ENCODE assay signal across 13 cellular contexts in the genomic region with DNA sequence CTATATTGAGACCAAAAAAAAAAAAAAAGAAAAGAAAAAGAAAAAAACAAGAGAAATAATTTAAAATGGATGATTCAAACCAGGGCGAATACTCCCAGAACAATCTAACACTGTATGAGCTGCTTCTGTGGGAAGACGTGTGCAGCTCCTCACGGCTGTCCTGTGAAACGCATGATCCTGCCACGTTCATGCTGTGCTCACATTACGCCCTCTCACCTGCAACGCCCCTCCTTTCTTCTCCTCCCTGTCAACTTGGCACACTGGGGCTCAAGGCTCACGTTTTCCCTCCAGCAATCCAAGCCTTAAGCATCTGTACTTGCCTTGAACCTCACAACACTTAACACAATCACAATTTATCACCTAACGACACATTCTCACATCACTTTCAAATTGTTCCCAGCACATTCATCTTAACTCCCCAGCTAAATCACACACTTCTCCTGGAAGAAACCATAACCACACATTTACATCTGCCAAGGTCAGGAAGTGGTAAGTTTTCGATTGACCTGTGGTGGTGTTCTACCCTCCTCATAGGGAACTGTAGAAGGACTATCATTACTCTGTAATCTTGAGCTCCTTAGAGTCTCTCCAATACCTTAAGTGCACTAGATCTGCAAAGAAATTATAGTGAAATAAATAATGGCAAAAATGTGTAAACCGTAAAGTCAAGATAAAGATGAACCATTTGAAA. TPM values are rescaled to one million over a fixed set of nuclear protein-coding genes. Genes with fewer than 3 reads are reported as not detected.
DNase-seq lines count a peak whose midpoint lies in the region; ATAC-seq lines count a peak whose summit lies in the region.
"Had no signal": no experiment of that assay in that cellular context is flagged by ENCODE, and none has a peak within 500 bp of the region (broad histone marks: within the 10 kb centered on the region; RNA-seq: fewer than 3 reads in every experiment).

No MANE protein-coding gene starts in this region.

- H3K4me1 Mint-ChIP-seq in activated naive CD8-positive, alpha-beta T cell treated with anti-CD3 and anti-CD28 coated beads, Interleukin-2, amount 10 ng/mL, durations not matched to agents 7 days and 5 days: peaks cover 43% of the 10 kb centered on the region

- H3K27ac ChIP-seq in right cardiac atrium (ENCODE audit: low read length): peak overlapping the region; percentile 28
- H3K27ac ChIP-seq in GM23248: no peak overlapping the region
- H3K27ac ChIP-seq: esophagus muscularis mucosa, parathyroid adenoma had no signal

- peak overlapping the region; percentile 2 for H3K27ac Mint-ChIP-seq in activated naive CD8-positive, alpha-beta T cell treated with anti-CD3 and anti-CD28 coated beads, Interleukin-2, amount 10 ng/mL, durations not matched to agents 7 days and 5 days
- H3K27ac Mint-ChIP-seq: memory B cell had no signal

- H3K4me1 ChIP-seq in right cardiac atrium (ENCODE audit: control insufficient read depth, insufficient read depth, low read length) (no peaks in the 10 kb centered on the region), GM23248 (ENCODE audit: insufficient read depth) (no peaks in the 10 kb centered on the region)
- H3K4me1 ChIP-seq: parathyroid adenoma had no signal

- H3K4me3 ChIP-seq in right cardiac atrium (ENCODE audit: low read length) (no peak overlapping the region), GM23248 (no peak overlapping the region)
- H3K4me3 ChIP-seq: esophagus muscularis mucosa had no signal

- peak overlapping the region; percentile 63 for H3K4me3 Mint-ChIP-seq in activated naive CD8-positive, alpha-beta T cell treated with anti-CD3 and anti-CD28 coated beads, Interleukin-2, amount 10 ng/mL, durations not matched to agents 7 days and 5 days
- H3K4me3 Mint-ChIP-seq: memory B cell had no signal

- intact Hi-C loops in right cardiac atrium (cut with DNase I): loop anchor here in 1 of 4 donors (10.0 kb wide), 2 partner anchors 87 to 397 kb away; no protein-coding TSS in a partner anchor
- intact Hi-C loops in cardiac septum (cut with DNase I): loop anchor here (2.0 kb wide), 1 partner anchor 99 kb away; the partner anchor contains the start of gene TAF1C

- H3K79me2 ChIP-seq in GM23248 (ENCODE audit: insufficient read depth): no peaks in the 10 kb centered on the region

- POLR2A ChIA-PET in activated naive CD8-positive, alpha-beta T cell treated with anti-CD3 and anti-CD28 coated beads, Interleukin-2, amount 10 ng/mL, durations not matched to agents 7 days and 5 days (lab: Charles Lee): interaction anchor here (1.2 to 2.1 kb wide), 3 partner anchors 29 to 102 kb away, joined by 3 to 16 read pairs (median 6); partner anchors contain the start of genes MBTPS1 and TAF1C

- DNase-seq in right cardiac atrium (peak in 2 of 3 donors; percentile 26 to 32), cardiac septum (ENCODE audit: low spot score) (no peak), NCI-H2227 (lab: John Stamatoyannopoulos, UW; ENCODE audit: unreplicated experiment) (peak; percentile 46), NCI-H2081 (lab: John Stamatoyannopoulos, UW) (no peak), GM23248 (no peak)
- no peak for DNase-seq in activated naive CD8-positive, alpha-beta T cell treated with anti-CD3 and anti-CD28 coated beads, Interleukin-2, amount 10 ng/mL, durations not matched to agents 7 days and 5 days
- DNase-seq: activated gamma-delta T cell treated with Interleukin-2 at 50 U/mL for 16 hours had no signal

- H3K36me3 ChIP-seq in GM23248 (ENCODE audit: low read depth): peaks cover 41% of the 10 kb centered on the region

- H3K27me3 ChIP-seq in right cardiac atrium (ENCODE audit: control insufficient read depth, insufficient read depth): no peaks in the 10 kb centered on the region
- H3K27me3 ChIP-seq in GM23248 (replicated peaks; ENCODE audit: insufficient read depth): no peaks in the 10 kb centered on the region
- H3K27me3 ChIP-seq: esophagus muscularis mucosa had no signal

- H3K27me3 Mint-ChIP-seq in activated naive CD8-positive, alpha-beta T cell treated with anti-CD3 and anti-CD28 coated beads, Interleukin-2, amount 10 ng/mL, durations not matched to agents 7 days and 5 days: no peaks in the 10 kb centered on the region
- H3K27me3 Mint-ChIP-seq: memory B cell had no signal

- H3K9me3 Mint-ChIP-seq in activated naive CD8-positive, alpha-beta T cell treated with anti-CD3 and anti-CD28 coated beads, Interleukin-2, amount 10 ng/mL, durations not matched to agents 7 days and 5 days: no peaks in the 10 kb centered on the region
- H3K9me3 Mint-ChIP-seq: memory B cell had no signal

- no peaks in the 10 kb centered on the region for H3K9me2 ChIP-seq in GM23248 (ENCODE audit: insufficient read depth)

- H3K36me3 Mint-ChIP-seq in activated naive CD8-positive, alpha-beta T cell treated with anti-CD3 and anti-CD28 coated beads, Interleukin-2, amount 10 ng/mL, durations not matched to agents 7 days and 5 days: peaks cover 31% of the 10 kb centered on the region

- H3F3A ChIP-seq in GM23248 (ENCODE audit: insufficient read depth): no peaks in the 10 kb centered on the region

- ATAC-seq in right cardiac atrium (peak; percentile 9 to 38), HG02970 (IDR thresholded peaks at IDR 0.05; ENCODE audit: low FRiP score, unreplicated experiment) (no peak)
- no peak for ATAC-seq in activated naive CD8-positive, alpha-beta T cell treated with anti-CD3 and anti-CD28 coated beads, Interleukin-2, amount 10 ng/mL, durations not matched to agents 7 days and 5 days (ENCODE audit: low read depth)
- ATAC-seq in activated CD4-positive, CD25-positive, alpha-beta regulatory T cell treated with anti-CD3 and anti-CD28 coated beads, Interleukin-2, amount 50 U/mL, for 24 hours: no peak

- in situ Hi-C loops in GM23248 (cut with MboI): no loop called here

- no peaks in the 10 kb centered on the region; the same call in 1 of the 2 replicates for H4K20me1 ChIP-seq in GM23248 (ENCODE audit: insufficient read depth)

- no peak overlapping the region for H3K4me2 ChIP-seq in GM23248 (ENCODE audit: unreplicated experiment)

- H3K9ac ChIP-seq in GM23248: no peak overlapping the region
- H3K9ac ChIP-seq: parathyroid adenoma had no signal

- no peak overlapping the region for H2AFZ ChIP-seq in GM23248
- H2AFZ ChIP-seq: parathyroid adenoma had no signal

- H3K9me3 ChIP-seq in right cardiac atrium (ENCODE audit: control insufficient read depth, low read length) (no peaks in the 10 kb centered on the region), GM23248 (ENCODE audit: low read depth) (no peaks in the 10 kb centered on the region)
- H3K9me3 ChIP-seq: esophagus muscularis mucosa had no signal

- 72% methylated on average over 11 of the region's 11 CpGs for WGBS in right cardiac atrium
- 89 to 91% methylated on average over 11 of the region's 11 CpGs for WGBS in GM23248 (ENCODE audit: low coverage in 1 of 2, low lambda C conversion rate in 2 of 2, missing lambda C conversion rate in 2 of 2), 2 experiments

RNA-seq across cellular contexts. Expression of gene MBTPS1, which starts 29.1 kb away (rescaled TPM):
- 100 to 1,000 TPM in 2 of 4 donors, 10 to 100 TPM in 2; 88.1 to 112 (median 102) TPM for total RNA-seq in right cardiac atrium
- polyA plus RNA-seq in right cardiac atrium: 59.3 TPM
- 53.2 TPM for total RNA-seq in cardiac septum
- total RNA-seq in activated naive CD8-positive, alpha-beta T cell treated with anti-CD3 and anti-CD28 coated beads, Interleukin-2, amount 10 ng/mL, durations not matched to agents 7 days and 5 days: 10 to 100 TPM; 73.2 to 85.4 TPM
- 95.7 and 103 TPM in 2 replicates for total RNA-seq in GM23248 (2014; rRNA removed; shearing (Covaris generic))
- 84.0 and 88.1 TPM in 2 replicates for polyA plus RNA-seq in GM23248 (2016; fragmentation: Nextera tagmentation; extraction: Ambion mirVana)

RNA-seq across cellular contexts. Expression of gene SLC38A8, which starts 45.0 kb away (rescaled TPM):
- total RNA-seq in right cardiac atrium: under 1 TPM in 2 of 4 donors, not detected in 2; 0.21 to 0.29 TPM
- not detected for polyA plus RNA-seq in right cardiac atrium
- not detected for total RNA-seq in cardiac septum
- total RNA-seq in activated naive CD8-positive, alpha-beta T cell treated with anti-CD3 and anti-CD28 coated beads, Interleukin-2, amount 10 ng/mL, durations not matched to agents 7 days and 5 days: not detected
- not detected in 2 replicates for total RNA-seq in GM23248 (2014; rRNA removed; shearing (Covaris generic))
- polyA plus RNA-seq in GM23248 (2016; fragmentation: Nextera tagmentation; extraction: Ambion mirVana): not detected in 2 replicates
- total RNA-seq: esophagus muscularis mucosa, LHCN-M2 had no signal

RNA-seq across cellular contexts. Expression of gene HSDL1, which starts 57.4 kb away (rescaled TPM):
- 10 to 100 TPM; 19.8 to 34.8 (median 26.5) TPM for total RNA-seq in right cardiac atrium
- 15.0 TPM for polyA plus RNA-seq in right cardiac atrium
- 17.4 TPM for total RNA-seq in cardiac septum
- total RNA-seq in activated naive CD8-positive, alpha-beta T cell treated with anti-CD3 and anti-CD28 coated beads, Interleukin-2, amount 10 ng/mL, durations not matched to agents 7 days and 5 days: 10 to 100 TPM; 10.7 to 12.5 TPM
- 17.0 and 19.9 TPM in 2 replicates for total RNA-seq in GM23248 (2014; rRNA removed; shearing (Covaris generic))
- 10.8 and 12.0 TPM in 2 replicates for polyA plus RNA-seq in GM23248 (2016; fragmentation: Nextera tagmentation; extraction: Ambion mirVana)

RNA-seq across cellular contexts. Expression of gene DNAAF1, which starts 57.5 kb away (rescaled TPM):
- total RNA-seq in right cardiac atrium (under 1 TPM in 2 of 4 donors, not detected in 2; 0.14 to 0.28 TPM), cardiac septum (not detected)
- polyA plus RNA-seq in right cardiac atrium (0.68 TPM), GM23248 (2016; fragmentation: Nextera tagmentation; extraction: Ambion mirVana) (not detected in 2 replicates)
- total RNA-seq in activated naive CD8-positive, alpha-beta T cell treated with anti-CD3 and anti-CD28 coated beads, Interleukin-2, amount 10 ng/mL, durations not matched to agents 7 days and 5 days: not detected
- total RNA-seq in GM23248 (2014; rRNA removed; shearing (Covaris generic)): not detected in 2 replicates
- total RNA-seq: LHCN-M2 had no signal

Comparison
In these comparisons a context has a peak if more than half of its experiments do, and no peak if none do; other contexts are left out.
1. DNase-seq: peak in right cardiac atrium (2 of 3) and NCI-H2227 (single experiment); none in cardiac septum (single experiment), activated naive CD8-positive, alpha-beta T cell treated with anti-CD3 and anti-CD28 coated beads, Interleukin-2, amount 10 ng/mL, durations not matched to agents 7 days and 5 days (single experiment), NCI-H2081 (0 of 2) and GM23248 (single experiment).
2. ATAC-seq: peak in right cardiac atrium (2 of 2); none in activated naive CD8-positive, alpha-beta T cell treated with anti-CD3 and anti-CD28 coated beads, Interleukin-2, amount 10 ng/mL, durations not matched to agents 7 days and 5 days (single experiment), HG02970 (single experiment) and activated CD4-positive, CD25-positive, alpha-beta regulatory T cell treated with anti-CD3 and anti-CD28 coated beads, Interleukin-2, amount 50 U/mL, for 24 hours (0 of 2).